In genomic region chr1:84688461-84689061, GRCh38 we compare ENCODE assay signal across 11 cellular contexts. TPM values are rescaled to one million over a fixed set of nuclear protein-coding genes. Genes with fewer than 3 reads are reported as not detected.
DNase-seq lines count a peak whose midpoint lies in the region; ATAC-seq and TF ChIP-seq lines count a peak whose summit lies in the region.
"Had no signal": no experiment of that assay in that cellular context is flagged by ENCODE, and none has a peak within 500 bp of the region (broad histone marks: within the 10 kb centered on the region; RNA-seq: fewer than 3 reads in every experiment).

No MANE protein-coding gene starts in this region.

- H3K9me3 ChIP-seq in A673 (ENCODE audit: low read depth, low read length, poor library complexity, severe bottlenecking) (no peaks in the 10 kb centered on the region), HAP-1 (no peaks in the 10 kb centered on the region), T-helper 17 cell (ENCODE audit: control insufficient read depth, low read length, poor library complexity, severe bottlenecking) (no peaks in the 10 kb centered on the region), psoas muscle (no peaks in the 10 kb centered on the region)
- H3K9me3 ChIP-seq: body of pancreas had no signal

- CTCF ChIA-PET in A673 (lab: Charles Lee), result interaction anchor here (1.3 kb wide), 1 partner anchor 94 kb away, joined by 3 read pairs; no protein-coding TSS in a partner anchor

- DNase-seq in A673 (ENCODE audit: low spot score) (peak; percentile 23), HAP-1 (ENCODE audit: low spot score in 2 of 2) (no peak), T-helper 17 cell (no peak), glutamatergic neuron (no peak), psoas muscle (no peak), NCI-H774 (lab: John Stamatoyannopoulos, UW) (no peak), amniotic stem cell (lab: John Stamatoyannopoulos, UW) (no peak)
- DNase-seq: body of pancreas; NK-92 treated with Interleukin-12 subunit alpha and Interleukin-12 subunit beta, amount 100 ng/mL, for 24 hours had no signal

- 86 to 92% (median 91%) methylated on average over 8 of the region's 8 CpGs for WGBS in psoas muscle, 3 donors

- peaks cover 48% of the 10 kb centered on the region for H3K4me1 Mint-ChIP-seq in T-helper 17 cell
- H3K4me1 Mint-ChIP-seq in glutamatergic neuron (ENCODE audit: low read depth, unreplicated experiment), result peaks cover 31% of the 10 kb centered on the region

- ATAC-seq in T-helper 17 cell, result no peak
- ATAC-seq in psoas muscle, result no peak
- no peak for ATAC-seq in HG02840 (IDR thresholded peaks at IDR 0.05; ENCODE audit: low FRiP score, unreplicated experiment)
- ATAC-seq: body of pancreas; stimulated activated memory B cell treated with anti-CD40 and anti-IgM and Interleukin-4, amounts not matched to agents 10 μg/mL and 1 μg/mL and 100 μg/mL, for 72 hours had no signal

- in situ Hi-C loops in HAP-1 (cut with MboI; ENCODE audit: low sequenced_read_pairs), result no loop called here

- H3K27me3 Mint-ChIP-seq in T-helper 17 cell (no peaks in the 10 kb centered on the region), glutamatergic neuron (ENCODE audit: unreplicated experiment) (peaks cover 4% of the 10 kb centered on the region)
- H3K27me3 Mint-ChIP-seq: stimulated activated memory B cell treated with anti-CD40 and anti-IgM and Interleukin-4, amounts not matched to agents 10 μg/mL and 1 μg/mL and 100 μg/mL, for 72 hours had no signal

- H3K36me3 Mint-ChIP-seq in T-helper 17 cell (ENCODE audit: low read depth), result peaks cover 5% of the 10 kb centered on the region
- H3K36me3 Mint-ChIP-seq in glutamatergic neuron (ENCODE audit: unreplicated experiment), result no peaks in the 10 kb centered on the region
- H3K36me3 Mint-ChIP-seq: stimulated activated memory B cell treated with anti-CD40 and anti-IgM and Interleukin-4, amounts not matched to agents 10 μg/mL and 1 μg/mL and 100 μg/mL, for 72 hours had no signal

- intact Hi-C loops in A673 (cut with micrococcal nuclease; ENCODE audit: unreplicated experiment), result no loop called here
- intact Hi-C loops in psoas muscle (cut with DNase I), result no loop called here

- POLR2A ChIA-PET in A673 (lab: Charles Lee; ENCODE audit: low non-redundant PET), result no interaction called here

- H3K27me3 ChIP-seq in A673 (replicated peaks; ENCODE audit: insufficient read depth, low read depth, low read length, poor library complexity), result no peaks in the 10 kb centered on the region
- no peaks in the 10 kb centered on the region for H3K27me3 ChIP-seq in HAP-1 (ENCODE audit: low read depth)
- no peaks in the 10 kb centered on the region for H3K27me3 ChIP-seq in psoas muscle (ENCODE audit: insufficient read depth in 3 of 3, low read length in 2 of 3)
- H3K27me3 ChIP-seq: body of pancreas had no signal

- H3K4me3 ChIP-seq in A673 (ENCODE audit: low read depth, low read length, poor library complexity, severe bottlenecking), result peak overlapping the region; percentile 77
- peak overlapping the region; percentile 65 for H3K4me3 ChIP-seq in HAP-1
- H3K4me3 ChIP-seq in psoas muscle, result no peak overlapping the region
- H3K4me3 ChIP-seq: body of pancreas had no signal

- BruUV-seq in A673 (replicated peaks; lab: Mats Ljungman, UMichigan), result no TSS peak

- TF ChIP-seq CTCF in A673 (conservative IDR thresholded peaks at IDR 0.05; ENCODE audit: low read depth, low read length) (no peak), glutamatergic neuron (IDR thresholded peaks at IDR 0.05; ENCODE audit: partially characterized antibody, unreplicated experiment) (no peak), psoas muscle (IDR thresholded peaks at IDR 0.05) (no peak)

- H3K36me3 ChIP-seq in A673 (ENCODE audit: insufficient read depth, low read length, poor library complexity, severe bottlenecking) (no peaks in the 10 kb centered on the region), HAP-1 (replicated peaks) (no peaks in the 10 kb centered on the region), psoas muscle (ENCODE audit: insufficient read depth in 1 of 2, low read depth in 1 of 2) (no peaks in the 10 kb centered on the region)

- H3K27ac Mint-ChIP-seq in T-helper 17 cell (peak overlapping the region; percentile 99), glutamatergic neuron (ENCODE audit: unreplicated experiment) (no peak overlapping the region)

- H3K4me3 Mint-ChIP-seq in T-helper 17 cell (peak overlapping the region; percentile 74), glutamatergic neuron (ENCODE audit: unreplicated experiment) (peak overlapping the region; percentile 93)

- H3K27ac ChIP-seq in A673 (ENCODE audit: low read depth, low read length, poor library complexity, severe bottlenecking) (no peak overlapping the region), psoas muscle (no peak overlapping the region)

- H3K4me1 ChIP-seq in A673 (ENCODE audit: insufficient read depth, low read length, poor library complexity, severe bottlenecking), result peaks cover 20% of the 10 kb centered on the region
- H3K4me1 ChIP-seq in HAP-1, result peaks cover 17% of the 10 kb centered on the region
- no peaks in the 10 kb centered on the region for H3K4me1 ChIP-seq in psoas muscle

- H3K9me3 Mint-ChIP-seq in glutamatergic neuron (ENCODE audit: unreplicated experiment), result peaks cover 2% of the 10 kb centered on the region
- H3K9me3 Mint-ChIP-seq: stimulated activated memory B cell treated with anti-CD40 and anti-IgM and Interleukin-4, amounts not matched to agents 10 μg/mL and 1 μg/mL and 100 μg/mL, for 72 hours had no signal

RNA-seq across cellular contexts. Expression of gene SSX2IP, which starts 1.7 kb away (rescaled TPM):
- total RNA-seq in A673 (2021) (37.2 and 42.4 TPM in 2 replicates), T-helper 17 cell (10 to 100 TPM in 1 of 2 donors, 1 to 10 TPM in 1; 6.6 to 17.2 TPM), glutamatergic neuron (ENCODE audit: unreplicated experiment) (16.0 TPM), psoas muscle (1 to 10 TPM; 4.4 to 8.6 (median 7.9) TPM)
- 10 to 100 TPM in 1 of 3 donors, 1 to 10 TPM in 2; 2.2 to 12.8 (median 2.6) TPM for polyA plus RNA-seq in psoas muscle
